1 cellular context compared by ENCODE assay signal in the genomic region with DNA sequence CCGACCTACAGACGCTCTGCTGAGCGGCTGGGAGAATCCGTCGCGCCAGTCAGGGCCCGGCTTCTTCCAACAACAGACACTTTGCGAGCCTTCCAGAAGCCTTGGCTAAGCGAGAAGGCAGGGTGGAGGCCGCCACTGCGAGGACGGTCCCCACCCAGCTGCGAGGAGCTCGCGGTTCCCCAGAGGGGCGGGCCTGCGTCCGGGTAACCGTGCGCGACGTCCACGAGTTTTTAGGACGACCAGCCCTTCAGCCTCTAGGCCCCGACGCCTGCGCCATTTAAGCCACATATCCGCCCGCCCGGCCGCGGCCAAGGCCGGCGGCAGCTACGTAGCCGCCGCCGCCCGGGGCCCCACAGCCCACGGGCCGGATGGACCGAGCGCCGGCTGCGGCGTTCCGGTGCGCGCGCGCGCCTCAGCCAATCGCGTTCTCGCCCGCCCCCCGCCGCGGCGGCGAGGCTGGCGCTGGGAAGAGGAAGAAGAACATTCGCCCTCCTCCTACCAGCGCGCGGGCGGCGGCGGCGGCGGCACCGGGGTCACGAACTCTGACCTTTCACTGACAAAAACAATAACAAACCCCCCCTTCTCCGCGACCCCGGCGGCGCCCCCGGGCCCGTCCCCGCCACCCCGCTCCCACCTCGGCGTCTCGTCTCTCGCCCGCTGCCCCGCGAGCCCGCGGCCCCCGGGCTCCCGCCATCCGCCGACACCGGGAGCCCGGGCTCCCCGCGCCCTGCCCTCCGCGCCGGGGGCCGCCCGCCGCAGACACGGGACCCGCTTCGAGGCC.
TF ChIP-seq lines count a peak whose summit lies in the region.

A gene (plus strand): TSS at position 479 of the 781 bp plus-strand sequence. CDS start 56,332 bp downstream, outside the sequence.

TF ChIP-seq in HepG2, 621 proteins besides CTCF, POLR2A, EP300 and RAD21 (continued from another document and continues in another):
- TF ChIP-seq, protein P1, sequence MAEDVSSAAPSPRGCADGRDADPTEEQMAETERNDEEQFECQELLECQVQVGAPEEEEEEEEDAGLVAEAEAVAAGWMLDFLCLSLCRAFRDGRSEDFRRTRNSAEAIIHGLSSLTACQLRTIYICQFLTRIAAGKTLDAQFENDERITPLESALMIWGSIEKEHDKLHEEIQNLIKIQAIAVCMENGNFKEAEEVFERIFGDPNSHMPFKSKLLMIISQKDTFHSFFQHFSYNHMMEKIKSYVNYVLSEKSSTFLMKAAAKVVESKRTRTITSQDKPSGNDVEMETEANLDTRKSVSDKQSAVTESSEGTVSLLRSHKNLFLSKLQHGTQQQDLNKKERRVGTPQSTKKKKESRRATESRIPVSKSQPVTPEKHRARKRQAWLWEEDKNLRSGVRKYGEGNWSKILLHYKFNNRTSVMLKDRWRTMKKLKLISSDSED (CRISPR knock-in tag; IDR thresholded peaks at IDR 0.05), result no peak
- TF ChIP-seq KDM1A (CRISPR knock-in tag; IDR thresholded peaks at IDR 0.05), result no peak
- TF ChIP-seq, protein P2, sequence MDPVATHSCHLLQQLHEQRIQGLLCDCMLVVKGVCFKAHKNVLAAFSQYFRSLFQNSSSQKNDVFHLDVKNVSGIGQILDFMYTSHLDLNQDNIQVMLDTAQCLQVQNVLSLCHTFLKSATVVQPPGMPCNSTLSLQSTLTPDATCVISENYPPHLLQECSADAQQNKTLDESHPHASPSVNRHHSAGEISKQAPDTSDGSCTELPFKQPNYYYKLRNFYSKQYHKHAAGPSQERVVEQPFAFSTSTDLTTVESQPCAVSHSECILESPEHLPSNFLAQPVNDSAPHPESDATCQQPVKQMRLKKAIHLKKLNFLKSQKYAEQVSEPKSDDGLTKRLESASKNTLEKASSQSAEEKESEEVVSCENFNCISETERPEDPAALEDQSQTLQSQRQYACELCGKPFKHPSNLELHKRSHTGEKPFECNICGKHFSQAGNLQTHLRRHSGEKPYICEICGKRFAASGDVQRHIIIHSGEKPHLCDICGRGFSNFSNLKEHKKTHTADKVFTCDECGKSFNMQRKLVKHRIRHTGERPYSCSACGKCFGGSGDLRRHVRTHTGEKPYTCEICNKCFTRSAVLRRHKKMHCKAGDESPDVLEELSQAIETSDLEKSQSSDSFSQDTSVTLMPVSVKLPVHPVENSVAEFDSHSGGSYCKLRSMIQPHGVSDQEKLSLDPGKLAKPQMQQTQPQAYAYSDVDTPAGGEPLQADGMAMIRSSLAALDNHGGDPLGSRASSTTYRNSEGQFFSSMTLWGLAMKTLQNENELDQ (CRISPR knock-in tag; IDR thresholded peaks at IDR 0.05; ENCODE audit: borderline replicate concordance), result no peak
- TF ChIP-seq MYC (CRISPR knock-in tag; IDR thresholded peaks at IDR 0.05; ENCODE audit: borderline replicate concordance), result peak; percentile 63; the same call in 1 of the 2 replicates
- TF ChIP-seq, protein P3, sequence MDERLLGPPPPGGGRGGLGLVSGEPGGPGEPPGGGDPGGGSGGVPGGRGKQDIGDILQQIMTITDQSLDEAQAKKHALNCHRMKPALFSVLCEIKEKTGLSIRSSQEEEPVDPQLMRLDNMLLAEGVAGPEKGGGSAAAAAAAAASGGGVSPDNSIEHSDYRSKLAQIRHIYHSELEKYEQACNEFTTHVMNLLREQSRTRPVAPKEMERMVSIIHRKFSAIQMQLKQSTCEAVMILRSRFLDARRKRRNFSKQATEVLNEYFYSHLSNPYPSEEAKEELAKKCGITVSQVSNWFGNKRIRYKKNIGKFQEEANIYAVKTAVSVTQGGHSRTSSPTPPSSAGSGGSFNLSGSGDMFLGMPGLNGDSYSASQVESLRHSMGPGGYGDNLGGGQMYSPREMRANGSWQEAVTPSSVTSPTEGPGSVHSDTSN (CRISPR knock-in tag; IDR thresholded peaks at IDR 0.05), result no peak
- TF ChIP-seq, protein P4, sequence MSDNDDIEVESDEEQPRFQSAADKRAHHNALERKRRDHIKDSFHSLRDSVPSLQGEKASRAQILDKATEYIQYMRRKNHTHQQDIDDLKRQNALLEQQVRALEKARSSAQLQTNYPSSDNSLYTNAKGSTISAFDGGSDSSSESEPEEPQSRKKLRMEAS (IDR thresholded peaks at IDR 0.05), result peak; percentile 83
- TF ChIP-seq, protein P5, sequence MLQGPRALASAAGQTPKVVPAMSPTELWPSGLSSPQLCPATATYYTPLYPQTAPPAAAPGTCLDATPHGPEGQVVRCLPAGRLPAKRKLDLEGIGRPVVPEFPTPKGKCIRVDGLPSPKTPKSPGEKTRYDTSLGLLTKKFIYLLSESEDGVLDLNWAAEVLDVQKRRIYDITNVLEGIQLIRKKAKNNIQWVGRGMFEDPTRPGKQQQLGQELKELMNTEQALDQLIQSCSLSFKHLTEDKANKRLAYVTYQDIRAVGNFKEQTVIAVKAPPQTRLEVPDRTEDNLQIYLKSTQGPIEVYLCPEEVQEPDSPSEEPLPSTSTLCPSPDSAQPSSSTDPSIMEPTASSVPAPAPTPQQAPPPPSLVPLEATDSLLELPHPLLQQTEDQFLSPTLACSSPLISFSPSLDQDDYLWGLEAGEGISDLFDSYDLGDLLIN (CRISPR knock-in tag; IDR thresholded peaks at IDR 0.05; ENCODE audit: borderline replicate concordance), result peak; percentile 44; the same call in 1 of the 2 replicates
- TF ChIP-seq ZNF354B (CRISPR knock-in tag; IDR thresholded peaks at IDR 0.05), result no peak
- TF ChIP-seq PHB2 (IDR thresholded peaks at IDR 0.05; ENCODE audit: partially characterized antibody), result no peak
- TF ChIP-seq, protein P6, sequence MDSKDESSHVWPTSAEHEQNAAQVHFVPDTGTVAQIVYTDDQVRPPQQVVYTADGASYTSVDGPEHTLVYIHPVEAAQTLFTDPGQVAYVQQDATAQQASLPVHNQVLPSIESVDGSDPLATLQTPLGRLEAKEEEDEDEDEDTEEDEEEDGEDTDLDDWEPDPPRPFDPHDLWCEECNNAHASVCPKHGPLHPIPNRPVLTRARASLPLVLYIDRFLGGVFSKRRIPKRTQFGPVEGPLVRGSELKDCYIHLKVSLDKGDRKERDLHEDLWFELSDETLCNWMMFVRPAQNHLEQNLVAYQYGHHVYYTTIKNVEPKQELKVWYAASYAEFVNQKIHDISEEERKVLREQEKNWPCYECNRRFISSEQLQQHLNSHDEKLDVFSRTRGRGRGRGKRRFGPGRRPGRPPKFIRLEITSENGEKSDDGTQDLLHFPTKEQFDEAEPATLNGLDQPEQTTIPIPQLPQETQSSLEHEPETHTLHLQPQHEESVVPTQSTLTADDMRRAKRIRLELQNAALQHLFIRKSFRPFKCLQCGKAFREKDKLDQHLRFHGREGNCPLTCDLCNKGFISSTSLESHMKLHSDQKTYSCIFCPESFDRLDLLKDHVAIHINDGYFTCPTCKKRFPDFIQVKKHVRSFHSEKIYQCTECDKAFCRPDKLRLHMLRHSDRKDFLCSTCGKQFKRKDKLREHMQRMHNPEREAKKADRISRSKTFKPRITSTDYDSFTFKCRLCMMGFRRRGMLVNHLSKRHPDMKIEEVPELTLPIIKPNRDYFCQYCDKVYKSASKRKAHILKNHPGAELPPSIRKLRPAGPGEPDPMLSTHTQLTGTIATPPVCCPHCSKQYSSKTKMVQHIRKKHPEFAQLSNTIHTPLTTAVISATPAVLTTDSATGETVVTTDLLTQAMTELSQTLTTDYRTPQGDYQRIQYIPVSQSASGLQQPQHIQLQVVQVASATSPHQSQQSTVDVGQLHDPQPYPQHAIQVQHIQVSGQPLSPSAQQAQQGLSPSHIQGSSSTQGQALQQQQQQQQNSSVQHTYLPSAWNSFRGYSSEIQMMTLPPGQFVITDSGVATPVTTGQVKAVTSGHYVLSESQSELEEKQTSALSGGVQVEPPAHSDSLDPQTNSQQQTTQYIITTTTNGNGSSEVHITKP (CRISPR knock-in tag; IDR thresholded peaks at IDR 0.05; ENCODE audit: low read depth), result no peak
- TF ChIP-seq ZNF790 (CRISPR knock-in tag; IDR thresholded peaks at IDR 0.05; ENCODE audit: borderline replicate concordance), result no peak
- TF ChIP-seq TEAD2 (CRISPR knock-in tag; IDR thresholded peaks at IDR 0.05), result no peak
- TF ChIP-seq ZNF883 (CRISPR knock-in tag; IDR thresholded peaks at IDR 0.05; ENCODE audit: not compliant biosample characterization), result no peak
- TF ChIP-seq NFKB2 (CRISPR knock-in tag; IDR thresholded peaks at IDR 0.05; ENCODE audit: borderline replicate concordance), result peak; percentile 51; the same call in 1 of the 2 replicates
- no peak for TF ChIP-seq ZNF234 (CRISPR knock-in tag; conservative IDR thresholded peaks at IDR 0.05)
- TF ChIP-seq, protein P7, sequence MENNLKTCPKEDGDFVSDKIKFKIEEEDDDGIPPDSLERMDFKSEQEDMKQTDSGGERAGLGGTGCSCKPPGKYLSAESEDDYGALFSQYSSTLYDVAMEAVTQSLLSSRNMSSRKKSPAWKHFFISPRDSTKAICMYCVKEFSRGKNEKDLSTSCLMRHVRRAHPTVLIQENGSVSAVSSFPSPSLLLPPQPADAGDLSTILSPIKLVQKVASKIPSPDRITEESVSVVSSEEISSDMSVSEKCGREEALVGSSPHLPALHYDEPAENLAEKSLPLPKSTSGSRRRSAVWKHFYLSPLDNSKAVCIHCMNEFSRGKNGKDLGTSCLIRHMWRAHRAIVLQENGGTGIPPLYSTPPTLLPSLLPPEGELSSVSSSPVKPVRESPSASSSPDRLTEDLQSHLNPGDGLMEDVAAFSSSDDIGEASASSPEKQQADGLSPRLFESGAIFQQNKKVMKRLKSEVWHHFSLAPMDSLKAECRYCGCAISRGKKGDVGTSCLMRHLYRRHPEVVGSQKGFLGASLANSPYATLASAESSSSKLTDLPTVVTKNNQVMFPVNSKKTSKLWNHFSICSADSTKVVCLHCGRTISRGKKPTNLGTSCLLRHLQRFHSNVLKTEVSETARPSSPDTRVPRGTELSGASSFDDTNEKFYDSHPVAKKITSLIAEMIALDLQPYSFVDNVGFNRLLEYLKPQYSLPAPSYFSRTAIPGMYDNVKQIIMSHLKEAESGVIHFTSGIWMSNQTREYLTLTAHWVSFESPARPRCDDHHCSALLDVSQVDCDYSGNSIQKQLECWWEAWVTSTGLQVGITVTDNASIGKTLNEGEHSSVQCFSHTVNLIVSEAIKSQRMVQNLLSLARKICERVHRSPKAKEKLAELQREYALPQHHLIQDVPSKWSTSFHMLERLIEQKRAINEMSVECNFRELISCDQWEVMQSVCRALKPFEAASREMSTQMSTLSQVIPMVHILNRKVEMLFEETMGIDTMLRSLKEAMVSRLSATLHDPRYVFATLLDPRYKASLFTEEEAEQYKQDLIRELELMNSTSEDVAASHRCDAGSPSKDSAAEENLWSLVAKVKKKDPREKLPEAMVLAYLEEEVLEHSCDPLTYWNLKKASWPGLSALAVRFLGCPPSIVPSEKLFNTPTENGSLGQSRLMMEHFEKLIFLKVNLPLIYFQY (CRISPR knock-in tag; IDR thresholded peaks at IDR 0.05; ENCODE audit: borderline replicate concordance), result no peak
- TF ChIP-seq EED (CRISPR knock-in tag; IDR thresholded peaks at IDR 0.05), result no peak
- no peak for TF ChIP-seq SETDB1 (CRISPR knock-in tag; IDR thresholded peaks at IDR 0.05; ENCODE audit: borderline replicate concordance)
- no peak for TF ChIP-seq ZNF75D (CRISPR knock-in tag; IDR thresholded peaks at IDR 0.05; ENCODE audit: borderline replicate concordance)
- no peak for TF ChIP-seq KAT2B (IDR thresholded peaks at IDR 0.05; ENCODE audit: borderline replicate concordance, low read depth, low read length)
- TF ChIP-seq, protein P8, sequence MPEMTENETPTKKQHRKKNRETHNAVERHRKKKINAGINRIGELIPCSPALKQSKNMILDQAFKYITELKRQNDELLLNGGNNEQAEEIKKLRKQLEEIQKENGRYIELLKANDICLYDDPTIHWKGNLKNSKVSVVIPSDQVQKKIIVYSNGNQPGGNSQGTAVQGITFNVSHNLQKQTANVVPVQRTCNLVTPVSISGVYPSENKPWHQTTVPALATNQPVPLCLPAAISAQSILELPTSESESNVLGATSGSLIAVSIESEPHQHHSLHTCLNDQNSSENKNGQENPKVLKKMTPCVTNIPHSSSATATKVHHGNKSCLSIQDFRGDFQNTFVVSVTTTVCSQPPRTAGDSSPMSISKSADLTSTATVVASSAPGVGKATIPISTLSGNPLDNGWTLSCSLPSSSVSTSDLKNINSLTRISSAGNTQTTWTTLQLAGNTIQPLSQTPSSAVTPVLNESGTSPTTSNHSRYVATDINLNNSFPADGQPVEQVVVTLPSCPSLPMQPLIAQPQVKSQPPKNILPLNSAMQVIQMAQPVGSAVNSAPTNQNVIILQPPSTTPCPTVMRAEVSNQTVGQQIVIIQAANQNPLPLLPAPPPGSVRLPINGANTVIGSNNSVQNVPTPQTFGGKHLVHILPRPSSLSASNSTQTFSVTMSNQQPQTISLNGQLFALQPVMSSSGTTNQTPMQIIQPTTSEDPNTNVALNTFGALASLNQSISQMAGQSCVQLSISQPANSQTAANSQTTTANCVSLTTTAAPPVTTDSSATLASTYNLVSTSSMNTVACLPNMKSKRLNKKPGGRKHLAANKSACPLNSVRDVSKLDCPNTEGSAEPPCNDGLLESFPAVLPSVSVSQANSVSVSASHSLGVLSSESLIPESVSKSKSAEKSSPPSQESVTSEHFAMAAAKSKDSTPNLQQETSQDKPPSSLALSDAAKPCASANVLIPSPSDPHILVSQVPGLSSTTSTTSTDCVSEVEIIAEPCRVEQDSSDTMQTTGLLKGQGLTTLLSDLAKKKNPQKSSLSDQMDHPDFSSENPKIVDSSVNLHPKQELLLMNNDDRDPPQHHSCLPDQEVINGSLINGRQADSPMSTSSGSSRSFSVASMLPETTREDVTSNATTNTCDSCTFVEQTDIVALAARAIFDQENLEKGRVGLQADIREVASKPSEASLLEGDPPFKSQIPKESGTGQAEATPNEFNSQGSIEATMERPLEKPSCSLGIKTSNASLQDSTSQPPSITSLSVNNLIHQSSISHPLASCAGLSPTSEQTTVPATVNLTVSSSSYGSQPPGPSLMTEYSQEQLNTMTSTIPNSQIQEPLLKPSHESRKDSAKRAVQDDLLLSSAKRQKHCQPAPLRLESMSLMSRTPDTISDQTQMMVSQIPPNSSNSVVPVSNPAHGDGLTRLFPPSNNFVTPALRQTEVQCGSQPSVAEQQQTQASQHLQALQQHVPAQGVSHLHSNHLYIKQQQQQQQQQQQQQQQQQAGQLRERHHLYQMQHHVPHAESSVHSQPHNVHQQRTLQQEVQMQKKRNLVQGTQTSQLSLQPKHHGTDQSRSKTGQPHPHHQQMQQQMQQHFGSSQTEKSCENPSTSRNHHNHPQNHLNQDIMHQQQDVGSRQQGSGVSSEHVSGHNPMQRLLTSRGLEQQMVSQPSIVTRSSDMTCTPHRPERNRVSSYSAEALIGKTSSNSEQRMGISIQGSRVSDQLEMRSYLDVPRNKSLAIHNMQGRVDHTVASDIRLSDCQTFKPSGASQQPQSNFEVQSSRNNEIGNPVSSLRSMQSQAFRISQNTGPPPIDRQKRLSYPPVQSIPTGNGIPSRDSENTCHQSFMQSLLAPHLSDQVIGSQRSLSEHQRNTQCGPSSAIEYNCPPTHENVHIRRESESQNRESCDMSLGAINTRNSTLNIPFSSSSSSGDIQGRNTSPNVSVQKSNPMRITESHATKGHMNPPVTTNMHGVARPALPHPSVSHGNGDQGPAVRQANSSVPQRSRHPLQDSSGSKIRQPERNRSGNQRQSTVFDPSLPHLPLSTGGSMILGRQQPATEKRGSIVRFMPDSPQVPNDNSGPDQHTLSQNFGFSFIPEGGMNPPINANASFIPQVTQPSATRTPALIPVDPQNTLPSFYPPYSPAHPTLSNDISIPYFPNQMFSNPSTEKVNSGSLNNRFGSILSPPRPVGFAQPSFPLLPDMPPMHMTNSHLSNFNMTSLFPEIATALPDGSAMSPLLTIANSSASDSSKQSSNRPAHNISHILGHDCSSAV (CRISPR knock-in tag; IDR thresholded peaks at IDR 0.05; ENCODE audit: borderline replicate concordance), result no peak
- no peak for TF ChIP-seq SNAPC2 (CRISPR knock-in tag; IDR thresholded peaks at IDR 0.05)
- TF ChIP-seq, protein P9, sequence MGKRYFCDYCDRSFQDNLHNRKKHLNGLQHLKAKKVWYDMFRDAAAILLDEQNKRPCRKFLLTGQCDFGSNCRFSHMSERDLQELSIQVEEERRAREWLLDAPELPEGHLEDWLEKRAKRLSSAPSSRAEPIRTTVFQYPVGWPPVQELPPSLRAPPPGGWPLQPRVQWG (CRISPR knock-in tag; IDR thresholded peaks at IDR 0.05; ENCODE audit: borderline replicate concordance, low read depth), result no peak
